14 cellular contexts compared by ENCODE assay signal in the genomic region with DNA sequence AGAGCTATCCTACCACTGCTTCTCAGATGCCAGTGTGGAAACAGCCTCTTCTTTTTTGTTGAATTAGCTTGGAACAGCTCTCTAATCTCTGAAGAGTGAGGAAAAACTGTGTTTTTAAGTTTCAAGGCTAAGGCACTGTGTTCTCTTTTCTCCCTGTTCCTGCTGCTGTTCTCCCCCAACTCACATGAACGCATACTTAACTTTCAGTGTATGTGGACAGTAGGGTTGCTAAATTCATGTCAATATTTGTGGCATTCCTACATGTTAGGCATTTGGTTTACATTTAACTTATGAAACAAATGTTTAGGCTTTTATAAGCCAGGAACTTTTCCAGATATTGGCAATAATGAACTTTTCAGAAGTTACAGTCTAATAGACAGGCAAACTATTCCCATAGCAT. TPM values are rescaled to one million over a fixed set of nuclear protein-coding genes. Genes with fewer than 3 reads are reported as not detected.
A peak's percentile ranks its signal among the peaks of the same experiment; 100 is the strongest.
DNase-seq lines count a peak whose midpoint lies in the region; ATAC-seq and TF ChIP-seq lines count a peak whose summit lies in the region.
"Had no signal": no experiment of that assay in that cellular context is flagged by ENCODE, and none has a peak within 500 bp of the region (broad histone marks: within the 10 kb centered on the region; RNA-seq: fewer than 3 reads in every experiment).

No MANE protein-coding gene starts in this region.

- peaks cover 43% of the 10 kb centered on the region for H3K4me1 ChIP-seq in cardiac muscle cell (ENCODE audit: low read depth)
- H3K4me1 ChIP-seq in upper lobe of left lung = peaks cover 67 to 77% (median 69%) of the 10 kb centered on the region in 4 donors

- peak overlapping the region; percentile 84 for H3K27ac Mint-ChIP-seq in activated T-helper 2 cell treated with anti-CD3 and anti-CD28 coated beads, Interferon-gamma antibody, Interleukin-2, Interleukin-4, amounts not matched to agents 10 μg/mL and 5 μg/mL and 100 μg/mL, durations not matched to agents 14 hours and 24 hours and 36 hours
- H3K27ac Mint-ChIP-seq in naive B cell = peak overlapping the region in 4 of 6 donors; percentile 31 to 96 (median 63)

- WGBS in upper lobe of left lung, 2 donors = 24 to 84% methylated on average over 1 of the region's 1 CpG

- peaks cover 58% of the 10 kb centered on the region for H3K4me1 Mint-ChIP-seq in activated T-helper 2 cell treated with anti-CD3 and anti-CD28 coated beads, Interferon-gamma antibody, Interleukin-2, Interleukin-4, amounts not matched to agents 10 μg/mL and 5 μg/mL and 100 μg/mL, durations not matched to agents 14 hours and 24 hours and 36 hours (ENCODE audit: low read depth)
- H3K4me1 Mint-ChIP-seq in naive B cell = peaks cover 48 to 86% (median 79%) of the 10 kb centered on the region in 3 donors

- H3K9me3 ChIP-seq in cardiac muscle cell (ENCODE audit: low read depth) (no peaks in the 10 kb centered on the region), upper lobe of left lung (no peaks in the 10 kb centered on the region)
- H3K9me3 ChIP-seq: heart left ventricle had no signal

- DNase-seq in cardiac muscle cell (ENCODE audit: low read depth in 1 of 2, low spot score in 1 of 2) (no peak), left ventricle myocardium superior (no peak), naive B cell (no peak), upper lobe of left lung (no peak), NCI-H748 treated with DMSO at 0.1 percent for 48 hours (lab: John Stamatoyannopoulos, UW) (no peak), foreskin melanocyte (no peak)
- no peak for DNase-seq in activated T-helper 2 cell treated with anti-CD3 and anti-CD28 coated beads, Interferon-gamma antibody, Interleukin-2, Interleukin-4, amounts not matched to agents 10 μg/mL and 5 μg/mL and 100 μg/mL, durations not matched to agents 14 hours and 24 hours and 36 hours (ENCODE audit: low spot score)
- DNase-seq: heart left ventricle; NCI-H146; NCI-H510A treated with DMSO at 0.1 percent for 48 hours; retina; stimulated activated CD4-positive, alpha-beta T cell treated with anti-CD3 and anti-CD28 coated beads, Interleukin-4, amount 100 ng/mL, for 1 hour had no signal

- intact Hi-C loops in left ventricle myocardium superior (cut with micrococcal nuclease) = no loop called here
- intact Hi-C loops in activated T-helper 2 cell treated with anti-CD3 and anti-CD28 coated beads, Interferon-gamma antibody, Interleukin-2, Interleukin-4, amounts not matched to agents 10 μg/mL and 5 μg/mL and 100 μg/mL, durations not matched to agents 14 hours and 24 hours and 36 hours (cut with micrococcal nuclease) = no loop called here

- no peak for TF ChIP-seq EP300 in upper lobe of left lung (IDR thresholded peaks at IDR 0.05)

- TF ChIP-seq POLR2A in upper lobe of left lung (IDR thresholded peaks at IDR 0.05) = no peak

- H3K9me3 Mint-ChIP-seq in activated T-helper 2 cell treated with anti-CD3 and anti-CD28 coated beads, Interferon-gamma antibody, Interleukin-2, Interleukin-4, amounts not matched to agents 10 μg/mL and 5 μg/mL and 100 μg/mL, durations not matched to agents 14 hours and 24 hours and 36 hours = no peaks in the 10 kb centered on the region
- peaks cover 0 to under 1% (median 0%) of the 10 kb centered on the region in 7 donors for H3K9me3 Mint-ChIP-seq in naive B cell

- H3K36me3 ChIP-seq in cardiac muscle cell (no peaks in the 10 kb centered on the region), upper lobe of left lung (no peaks in the 10 kb centered on the region)

- H3K27ac ChIP-seq in cardiac muscle cell = peak overlapping the region; percentile 44
- H3K27ac ChIP-seq in upper lobe of left lung = peak overlapping the region in 3 of 4 donors; percentile 22 to 36 (median 27)

- H3K27me3 Mint-ChIP-seq in activated T-helper 2 cell treated with anti-CD3 and anti-CD28 coated beads, Interferon-gamma antibody, Interleukin-2, Interleukin-4, amounts not matched to agents 10 μg/mL and 5 μg/mL and 100 μg/mL, durations not matched to agents 14 hours and 24 hours and 36 hours (ENCODE audit: low read depth) = no peaks in the 10 kb centered on the region
- no peaks in the 10 kb centered on the region for H3K27me3 Mint-ChIP-seq in naive B cell

- H3K4me3 Mint-ChIP-seq in activated T-helper 2 cell treated with anti-CD3 and anti-CD28 coated beads, Interferon-gamma antibody, Interleukin-2, Interleukin-4, amounts not matched to agents 10 μg/mL and 5 μg/mL and 100 μg/mL, durations not matched to agents 14 hours and 24 hours and 36 hours (ENCODE audit: low read depth) = peak overlapping the region; percentile 5
- H3K4me3 Mint-ChIP-seq in naive B cell = peak overlapping the region in 3 of 8 donors; percentile 8 to 67 (median 62)

- ATAC-seq in left ventricle myocardium superior (no peak), naive B cell (ENCODE audit: low read depth in 2 of 2) (no peak), upper lobe of left lung (ENCODE audit: low FRiP score in 2 of 2) (no peak), GM21825 (IDR thresholded peaks at IDR 0.05; ENCODE audit: unreplicated experiment) (no peak)
- ATAC-seq: HCT116, heart left ventricle had no signal

- H3K27me3 ChIP-seq in cardiac muscle cell = no peaks in the 10 kb centered on the region
- H3K27me3 ChIP-seq in upper lobe of left lung = no peaks in the 10 kb centered on the region
- H3K27me3 ChIP-seq: heart left ventricle had no signal

- H3K4me3 ChIP-seq in cardiac muscle cell (no peak overlapping the region), upper lobe of left lung (no peak overlapping the region)
- H3K4me3 ChIP-seq: heart left ventricle had no signal

- H3K36me3 Mint-ChIP-seq in activated T-helper 2 cell treated with anti-CD3 and anti-CD28 coated beads, Interferon-gamma antibody, Interleukin-2, Interleukin-4, amounts not matched to agents 10 μg/mL and 5 μg/mL and 100 μg/mL, durations not matched to agents 14 hours and 24 hours and 36 hours (ENCODE audit: low read depth) = peaks cover 18% of the 10 kb centered on the region
- peaks cover 2 to 11% of the 10 kb centered on the region in 2 donors for H3K36me3 Mint-ChIP-seq in naive B cell

- TF ChIP-seq CTCF in cardiac muscle cell (IDR thresholded peaks at IDR 0.05; ENCODE audit: low read depth, low read length) (no peak), upper lobe of left lung (IDR thresholded peaks at IDR 0.05) (no peak)

RNA-seq across cellular contexts. Expression of a gene that starts 6.8 kb away (rescaled TPM):
- total RNA-seq in cardiac muscle cell = 25.2 and 32.3 TPM in 2 replicates
- 17.2 and 24.2 TPM in 2 replicates for polyA plus RNA-seq in cardiac muscle cell
- total RNA-seq in left ventricle myocardium superior = 32.5 TPM
- 35.2 and 37.9 TPM in 2 replicates for total RNA-seq in activated T-helper 2 cell treated with anti-CD3 and anti-CD28 coated beads, Interferon-gamma antibody, Interleukin-2, Interleukin-4, amounts not matched to agents 10 μg/mL and 5 μg/mL and 100 μg/mL, durations not matched to agents 14 hours and 24 hours and 36 hours
- 100 to 1,000 TPM in 1 of 6 donors, 10 to 100 TPM in 5; 50.7 to 106 (median 69.3) TPM for polyA plus RNA-seq in naive B cell (ENCODE audit: low read depth in 6 of 6)
- total RNA-seq in upper lobe of left lung = 100 to 1,000 TPM in 2 of 6 donors, 10 to 100 TPM in 4; 41.6 to 119 (median 78.9) TPM
